In genomic region chr10:32687116-32687515, GRCh38 we compare ENCODE assay signal across 28 cellular contexts.
"Had no signal": no experiment of that assay in that cellular context is flagged by ENCODE, and none has a peak within 500 bp of the region (broad histone marks: within the 10 kb centered on the region; RNA-seq: fewer than 3 reads in every experiment).

No MANE protein-coding gene starts in this region.

- H3K27ac Mint-ChIP-seq: effector memory CD8-positive, alpha-beta T cell; naive thymus-derived CD4-positive, alpha-beta T cell; nephron progenitor cell; stimulated activated naive CD8-positive, alpha-beta T cell treated with anti-CD3 and anti-CD28 coated beads, Interleukin-15, amount 100 ng/mL, for 72 hours had no signal

- H3K27me3 Mint-ChIP-seq: effector memory CD8-positive, alpha-beta T cell; naive thymus-derived CD4-positive, alpha-beta T cell; stimulated activated naive CD8-positive, alpha-beta T cell treated with anti-CD3 and anti-CD28 coated beads, Interleukin-15, amount 100 ng/mL, for 72 hours had no signal

- H3K27ac ChIP-seq: gastroesophageal sphincter, heart left ventricle, hepatocyte, left lung, prostate gland, right atrium auricular region, suprapubic skin, transverse colon, upper lobe of right lung, uterus had no signal

- H3K36me3 ChIP-seq: left lung, prostate gland, right atrium auricular region, suprapubic skin, transverse colon, upper lobe of right lung, uterus had no signal

- H3K4me2 ChIP-seq: hepatocyte, smooth muscle cell had no signal

- FAIRE-seq: endometrium had no signal

- H2AFZ ChIP-seq: hepatocyte had no signal

- H3K4me3 Mint-ChIP-seq: effector memory CD8-positive, alpha-beta T cell; naive thymus-derived CD4-positive, alpha-beta T cell; nephron progenitor cell; stimulated activated naive CD8-positive, alpha-beta T cell treated with anti-CD3 and anti-CD28 coated beads, Interleukin-15, amount 100 ng/mL, for 72 hours had no signal

- H3K9me3 ChIP-seq: prostate gland, suprapubic skin, transverse colon, upper lobe of right lung, uterus had no signal

- H3K4me3 ChIP-seq: gastroesophageal sphincter, heart left ventricle, hepatocyte, left lung, prostate gland, right atrium auricular region, smooth muscle cell, suprapubic skin, transverse colon, upper lobe of right lung, uterus had no signal

- H3K4me1 ChIP-seq: gastroesophageal sphincter, heart left ventricle, left lung, prostate gland, right atrium auricular region, suprapubic skin, transverse colon, upper lobe of right lung, uterus had no signal

- H3K4me1 Mint-ChIP-seq: nephron progenitor cell had no signal

- DNase-seq: cortex of kidney; effector memory CD8-positive, alpha-beta T cell; erythroblast; heart left ventricle; left cardiac atrium; left lung; mesendoderm; midbrain; naive thymus-derived CD4-positive, alpha-beta T cell; nephron progenitor cell; nucleus accumbens; stimulated activated CD4-positive, alpha-beta T cell treated with anti-CD3 and anti-CD28 coated beads, Interleukin-12 subunit alpha, Interleukin-12 subunit beta, amount 100 ng/mL, for 4 hours; stimulated activated CD4-positive, alpha-beta T cell treated with anti-CD3 and anti-CD28 coated beads, Interleukin-1b, Interleukin-23, amount 100 ng/mL, for 48 hours; stimulated activated CD4-positive, alpha-beta T cell treated with anti-CD3 and anti-CD28 coated beads, Interleukin-4, amount 100 ng/mL, for 1 hour; stimulated activated CD8-positive, alpha-beta memory T cell treated with anti-CD3 and anti-CD28 coated beads, Interleukin-4, amount 100 ng/mL, for 48 hours; stimulated activated naive CD4-positive, alpha-beta T cell; stimulated activated naive CD8-positive, alpha-beta T cell treated with anti-CD3 and anti-CD28 coated beads, Interleukin-15, amount 100 ng/mL, for 72 hours; transverse colon; upper lobe of right lung; uterus had no signal

- H3K27me3 ChIP-seq: gastroesophageal sphincter, heart left ventricle, hepatocyte, left lung, right atrium auricular region, suprapubic skin, transverse colon, upper lobe of right lung, uterus had no signal

- H3K9me3 Mint-ChIP-seq: effector memory CD8-positive, alpha-beta T cell had no signal

- H3K79me2 ChIP-seq: hepatocyte had no signal

- ATAC-seq: effector memory CD8-positive, alpha-beta T cell; gastroesophageal sphincter; heart left ventricle; left cardiac atrium; left lung; naive thymus-derived CD4-positive, alpha-beta T cell; sciatic nerve; stimulated activated naive CD8-positive, alpha-beta T cell treated with anti-CD3 and anti-CD28 coated beads, Interleukin-15, amount 100 ng/mL, for 72 hours; upper lobe of right lung had no signal
